ENCODE assay signal across 23 cellular contexts in the genomic region with DNA sequence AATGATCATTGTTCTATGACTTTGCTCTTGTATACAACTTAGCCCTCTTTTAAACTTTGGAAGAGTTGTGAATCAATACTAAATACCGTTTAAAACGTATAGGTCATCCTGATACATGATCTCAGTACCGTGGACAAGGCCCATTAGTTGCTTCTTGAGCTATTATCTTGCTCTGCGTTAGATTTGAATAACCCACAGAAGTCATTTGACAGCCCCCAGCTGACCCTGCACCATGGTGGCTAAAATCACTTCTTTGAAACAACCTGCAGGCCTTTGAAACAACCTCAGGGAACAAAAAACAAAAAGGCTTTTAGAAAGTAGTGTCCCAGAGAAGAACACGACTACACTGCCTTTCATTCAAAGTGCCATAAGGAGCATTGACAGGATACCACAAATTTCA.
"Had no signal": no experiment of that assay in that cellular context is flagged by ENCODE, and none has a peak within 500 bp of the region (broad histone marks: within the 10 kb centered on the region; RNA-seq: fewer than 3 reads in every experiment).

No MANE protein-coding gene starts in this region.

- H3K27me3 ChIP-seq: ovary, right atrium auricular region, right lobe of liver, testis, thyroid gland, transverse colon, upper lobe of left lung had no signal

- H3K27ac ChIP-seq: left ventricle myocardium inferior, ovary, right atrium auricular region, right lobe of liver, testis, thyroid gland, transverse colon, upper lobe of left lung had no signal

- ATAC-seq: mucosa of descending colon; naive thymus-derived CD4-positive, alpha-beta T cell; natural killer cell treated with Interleukin-12 subunit alpha and Interleukin-12 subunit beta and Interleukin-15 and Interleukin-18, amount 100 ng/mL, for 72 hours; right lobe of liver; stimulated activated memory B cell treated with anti-CD40 and anti-IgM and Interleukin-4, amounts not matched to agents 10 μg/mL and 1 μg/mL and 100 μg/mL, for 72 hours; stimulated activated naive CD8-positive, alpha-beta T cell treated with anti-CD3 and anti-CD28 coated beads, Interleukin-15, amount 100 ng/mL, for 72 hours had no signal

- DNase-seq: hippocampal formation; immature natural killer cell; left ventricle myocardium inferior; midbrain; mucosa of descending colon; naive thymus-derived CD4-positive, alpha-beta T cell; ovary; right lobe of liver; stimulated activated CD4-positive, alpha-beta T cell treated with anti-CD3 and anti-CD28 coated beads, Interleukin-1b, Interleukin-23, amount 100 ng/mL, for 48 hours; stimulated activated CD4-positive, alpha-beta T cell treated with anti-CD3 and anti-CD28 coated beads, Interleukin-2, amount 100 ng/mL, for 48 hours; stimulated activated CD4-positive, alpha-beta T cell treated with anti-CD3 and anti-CD28 coated beads, Interleukin-4, amount 100 ng/mL, for 4 hours; stimulated activated CD8-positive, alpha-beta memory T cell treated with anti-CD3 and anti-CD28 coated beads, Interleukin-4, amount 100 ng/mL, for 48 hours; stimulated activated naive CD4-positive, alpha-beta T cell treated with Interleukin-2 at 50 U/mL for 16 hours; stimulated activated naive CD8-positive, alpha-beta T cell treated with anti-CD3 and anti-CD28 coated beads, Interleukin-15, amount 100 ng/mL, for 72 hours; testis; thyroid gland; transverse colon; upper lobe of left lung had no signal

- H3K4me2 ChIP-seq: smooth muscle cell had no signal

- H3K36me3 ChIP-seq: left ventricle myocardium inferior, ovary, right atrium auricular region, right lobe of liver, thyroid gland, transverse colon, upper lobe of left lung had no signal

- H3K4me1 ChIP-seq: right atrium auricular region, right lobe of liver, testis, transverse colon, upper lobe of left lung had no signal

- H3K9me3 ChIP-seq: left ventricle myocardium inferior, mucosa of descending colon, ovary, right atrium auricular region, right lobe of liver, testis, thyroid gland, transverse colon, upper lobe of left lung had no signal

- H3K4me3 ChIP-seq: left ventricle myocardium inferior, lung, mucosa of descending colon, ovary, right atrium auricular region, right lobe of liver, smooth muscle cell, testis, thyroid gland, transverse colon, upper lobe of left lung had no signal
